Comparison of ENCODE assay signal across 27 cellular contexts in genomic region chr9:79384506-79384905, GRCh38.
A peak's percentile ranks its signal among the peaks of the same experiment; 100 is the strongest.
DNase-seq lines count a peak whose midpoint lies in the region; ATAC-seq, FAIRE-seq and TF ChIP-seq lines count a peak whose summit lies in the region.
"Had no signal": no experiment of that assay in that cellular context is flagged by ENCODE, and none has a peak within 500 bp of the region (broad histone marks: within the 10 kb centered on the region; RNA-seq: fewer than 3 reads in every experiment).

No MANE protein-coding gene starts in this region.

- H3K79me2 ChIP-seq in SK-N-SH (ENCODE audit: insufficient read depth): no peaks in the 10 kb centered on the region

- TF ChIP-seq EP300 in SK-N-SH (IDR thresholded peaks at IDR 0.05; ENCODE audit: borderline replicate concordance in 1 of 2, low read depth in 1 of 2, low read length in 1 of 2): no peak
- TF ChIP-seq EP300 in sigmoid colon (IDR thresholded peaks at IDR 0.05): no peak

- H3K27me3 ChIP-seq in SK-N-SH (ENCODE audit: insufficient read depth) (no peaks in the 10 kb centered on the region), bronchial epithelial cell (ENCODE audit: control insufficient read depth, insufficient read depth, low read length) (no peaks in the 10 kb centered on the region), skeletal muscle satellite cell (ENCODE audit: control insufficient read depth, insufficient read depth, low read length) (no peaks in the 10 kb centered on the region), sigmoid colon (no peaks in the 10 kb centered on the region)

- TF ChIP-seq RAD21 in SK-N-SH (IDR thresholded peaks at IDR 0.05; ENCODE audit: low read length): no peak

- no peak for TF ChIP-seq POLR2A in sigmoid colon (IDR thresholded peaks at IDR 0.05)

- H3K9me3 ChIP-seq in SK-N-SH (no peaks in the 10 kb centered on the region), skeletal muscle satellite cell (replicated peaks; ENCODE audit: low read length) (no peaks in the 10 kb centered on the region), sigmoid colon (peaks cover 0 to 3% (median under 1%) of the 10 kb centered on the region in 4 donors)

- DNase-seq in SK-N-SH (no peak), NCI-H2171 treated with DMSO at 0.1 percent for 48 hours (lab: John Stamatoyannopoulos, UW) (peak; percentile 49), bronchial epithelial cell (ENCODE audit: low read depth) (peak; percentile 33), sigmoid colon (no peak), NCI-H1417 treated with DMSO at 0.1 percent for 48 hours (lab: John Stamatoyannopoulos, UW) (no peak)
- DNase-seq in effector CD4-positive, alpha-beta T cell: no peak
- DNase-seq: activated T-cell treated with anti-CD3 and anti-CD28 coated beads for 4 hours; anterior cingulate cortex; CD8-positive, alpha-beta T cell; cerebellar nuclear complex; dorsolateral prefrontal cortex; GF-D8; glutamatergic neuron; naive thymus-derived CD8-positive, alpha-beta T cell; NCI-H2029; NCI-H446; NCI-H82; occipital lobe; psoas muscle; T-helper 2 cell had no signal

- no peak overlapping the region for H3K9ac ChIP-seq in SK-N-SH
- peak overlapping the region; percentile 3 for H3K9ac ChIP-seq in skeletal muscle satellite cell (ENCODE audit: low read depth, low read length)

- ATAC-seq in SK-N-SH treated with all-trans-retinoic acid at 6 μM for 48 hours: no peak
- ATAC-seq: activated naive CD4-positive, alpha-beta T cell treated with anti-CD3 and anti-CD28 coated beads, Interleukin-2, amount 50 U/mL, for 72 hours; CD8-positive, alpha-beta T cell; K562; naive thymus-derived CD8-positive, alpha-beta T cell; psoas muscle had no signal

- H3K27ac ChIP-seq in SK-N-SH (ENCODE audit: low read depth in 2 of 2, low read length in 1 of 2) (no peak overlapping the region), sigmoid colon (no peak overlapping the region)
- H3K27ac ChIP-seq: dorsolateral prefrontal cortex, psoas muscle had no signal

- H2AFZ ChIP-seq in SK-N-SH (ENCODE audit: low read depth): no peak overlapping the region

- H3K36me3 ChIP-seq in SK-N-SH (replicated peaks in 1 of 2; ENCODE audit: control insufficient read depth in 1 of 2, insufficient read depth in 2 of 2, low read length in 1 of 2): no peaks in the 10 kb centered on the region
- H3K36me3 ChIP-seq in bronchial epithelial cell (ENCODE audit: control insufficient read depth, insufficient read depth, low read length): no peaks in the 10 kb centered on the region
- H3K36me3 ChIP-seq in skeletal muscle satellite cell (ENCODE audit: insufficient read depth, low read length): no peaks in the 10 kb centered on the region
- no peaks in the 10 kb centered on the region for H3K36me3 ChIP-seq in sigmoid colon

- intact Hi-C loops in sigmoid colon (cut with DNase I): no loop called here

- WGBS in SK-N-SH (ENCODE audit: low lambda C conversion rate): 38% methylated on average over 1 of the region's 1 CpG
- 83 to 88% methylated on average over 1 of the region's 1 CpG for WGBS in sigmoid colon, 2 donors

- CTCF ChIA-PET in SK-N-SH (lab: Yijun Ruan, JAX): no interaction called here

- H3K4me3 ChIP-seq in SK-N-SH (ENCODE audit: low read depth in 2 of 2, low read length in 1 of 2) (no peak overlapping the region), bronchial epithelial cell (ENCODE audit: low read depth, low read length) (no peak overlapping the region), skeletal muscle satellite cell (ENCODE audit: low read length) (no peak overlapping the region), sigmoid colon (no peak overlapping the region)
- H3K4me3 ChIP-seq: dorsolateral prefrontal cortex, K562, psoas muscle had no signal

- FAIRE-seq in bronchial epithelial cell (lab: Jason Lieb, UNC): no peak
- FAIRE-seq: A204.1, HTR-8/SVneo, K562, keratinocyte had no signal

- no peak for TF ChIP-seq CTCF in SK-N-SH (IDR thresholded peaks at IDR 0.05)
- no peak for TF ChIP-seq CTCF in bronchial epithelial cell (IDR thresholded peaks at IDR 0.05; ENCODE audit: insufficient read depth, low read length, severe bottlenecking)
- no peak for TF ChIP-seq CTCF in sigmoid colon (IDR thresholded peaks at IDR 0.05)

- no peaks in the 10 kb centered on the region for H4K20me1 ChIP-seq in SK-N-SH (ENCODE audit: insufficient read depth)

- H3K4me2 ChIP-seq in SK-N-SH: no peak overlapping the region
- peak overlapping the region; percentile 24 for H3K4me2 ChIP-seq in skeletal muscle satellite cell (ENCODE audit: low read length)

- no peaks in the 10 kb centered on the region for H3F3A ChIP-seq in SK-N-SH (replicated peaks; ENCODE audit: insufficient read depth)

- no peaks in the 10 kb centered on the region for H3K9me2 ChIP-seq in SK-N-SH

- H3K4me1 ChIP-seq in SK-N-SH (ENCODE audit: control insufficient read depth in 1 of 2, insufficient read depth in 2 of 2, low read depth in 1 of 2, low read length in 1 of 2) (no peaks in the 10 kb centered on the region), skeletal muscle satellite cell (ENCODE audit: control insufficient read depth, insufficient read depth, low read length) (peaks cover 35% of the 10 kb centered on the region), sigmoid colon (no peaks in the 10 kb centered on the region)
- H3K4me1 ChIP-seq: psoas muscle had no signal

- POLR2A ChIA-PET in SK-N-SH (lab: Yijun Ruan, JAX): no interaction called here

TF ChIP-seq in SK-N-SH, 30 proteins besides CTCF, POLR2A, EP300 and RAD21:
- TF ChIP-seq FOSL2 (IDR thresholded peaks at IDR 0.05; ENCODE audit: borderline replicate concordance, low read depth) (no peak), TCF12 (IDR thresholded peaks at IDR 0.05) (peak; percentile 8; the same call in 1 of the 2 replicates), RCOR1 (IDR thresholded peaks at IDR 0.05; ENCODE audit: low read length) (no peak)

TF ChIP-seq in SK-N-SH treated with all-trans-retinoic acid at 6 μM for 48 hours, 23 proteins besides CTCF, POLR2A, EP300 and RAD21 (continues in another document):
- TF ChIP-seq ESRRG (CRISPR knock-in tag; IDR thresholded peaks at IDR 0.05): no peak
- TF ChIP-seq ZC3H10 (CRISPR knock-in tag; IDR thresholded peaks at IDR 0.05): no peak
- no peak for TF ChIP-seq ISL1 (CRISPR knock-in tag; IDR thresholded peaks at IDR 0.05)
- TF ChIP-seq ZNF70 (CRISPR knock-in tag; IDR thresholded peaks at IDR 0.05): no peak
- no peak for TF ChIP-seq PATZ1 (CRISPR knock-in tag; IDR thresholded peaks at IDR 0.05; ENCODE audit: borderline replicate concordance)
- TF ChIP-seq SNAI2 (CRISPR knock-in tag; IDR thresholded peaks at IDR 0.05): no peak
- TF ChIP-seq TCF4 (CRISPR knock-in tag; IDR thresholded peaks at IDR 0.05; ENCODE audit: borderline replicate concordance): no peak
- TF ChIP-seq ZFP3 (CRISPR knock-in tag; IDR thresholded peaks at IDR 0.05): no peak
- no peak for TF ChIP-seq TSHZ2 (CRISPR knock-in tag; IDR thresholded peaks at IDR 0.05)
- no peak for TF ChIP-seq CSRNP3 (CRISPR knock-in tag; IDR thresholded peaks at IDR 0.05)
- no peak for TF ChIP-seq ZFP30 (CRISPR knock-in tag; IDR thresholded peaks at IDR 0.05)
- TF ChIP-seq ARNTL (CRISPR knock-in tag; IDR thresholded peaks at IDR 0.05; ENCODE audit: borderline replicate concordance, low read depth): no peak

Comparison
In these comparisons a context has a peak if more than half of its experiments do, and no peak if none do; other contexts are left out.
1. DNase-seq: peak in NCI-H2171 treated with DMSO at 0.1 percent for 48 hours (single experiment) and bronchial epithelial cell (single experiment); none in SK-N-SH (single experiment), effector CD4-positive, alpha-beta T cell (single experiment), sigmoid colon (single experiment) and NCI-H1417 treated with DMSO at 0.1 percent for 48 hours (single experiment).